20 cellular contexts compared by ENCODE assay signal in genomic region chr16:85646976-85647375, GRCh38. TPM values are rescaled to one million over a fixed set of nuclear protein-coding genes. Genes with fewer than 3 reads are reported as not detected.
DNase-seq lines count a peak whose midpoint lies in the region; ATAC-seq, FAIRE-seq and TF ChIP-seq lines count a peak whose summit lies in the region.
"Had no signal": no experiment of that assay in that cellular context is flagged by ENCODE, and none has a peak within 500 bp of the region (broad histone marks: within the 10 kb centered on the region; RNA-seq: fewer than 3 reads in every experiment).

No MANE protein-coding gene starts in this region.

- no peaks in the 10 kb centered on the region for H3K27me3 Mint-ChIP-seq in central memory CD8-positive, alpha-beta T cell
- no peaks in the 10 kb centered on the region for H3K27me3 Mint-ChIP-seq in activated T-helper 17 cell treated with anti-CD3 and anti-CD28 coated beads, Interleukin-2, amount 50 U/mL, for 72 hours
- no peaks in the 10 kb centered on the region for H3K27me3 Mint-ChIP-seq in activated CD4-positive, alpha-beta T cell treated with anti-CD3 and anti-CD28 coated beads, Interleukin-2, amount 10 ng/mL, durations not matched to agents 7 days and 5 days
- H3K27me3 Mint-ChIP-seq: CD4-positive, CD25-positive, alpha-beta regulatory T cell; CD8-positive, alpha-beta memory T cell had no signal

- H3K27ac Mint-ChIP-seq in central memory CD8-positive, alpha-beta T cell (ENCODE audit: low read depth): peak overlapping the region; percentile 69
- no peak overlapping the region for H3K27ac Mint-ChIP-seq in activated T-helper 17 cell treated with anti-CD3 and anti-CD28 coated beads, Interleukin-2, amount 50 U/mL, for 72 hours
- H3K27ac Mint-ChIP-seq in activated CD4-positive, alpha-beta T cell treated with anti-CD3 and anti-CD28 coated beads, Interleukin-2, amount 10 ng/mL, durations not matched to agents 7 days and 5 days: no peak overlapping the region
- H3K27ac Mint-ChIP-seq: CD4-positive, CD25-positive, alpha-beta regulatory T cell; CD8-positive, alpha-beta memory T cell had no signal

- H2AK5ac ChIP-seq in trophoblast cell (ENCODE audit: low read length): no peak overlapping the region

- H2AFZ ChIP-seq in HepG2 (ENCODE audit: low read length) (no peak overlapping the region), trophoblast cell (ENCODE audit: insufficient read depth, low read length, poor library complexity) (no peak overlapping the region)

- H4K20me1 ChIP-seq in HepG2 (ENCODE audit: insufficient read depth, low read length): peaks cover 82% of the 10 kb centered on the region

- H3K79me1 ChIP-seq in trophoblast cell (ENCODE audit: low read length): peaks cover 9% of the 10 kb centered on the region

- H3K9ac ChIP-seq in HepG2 (ENCODE audit: insufficient read depth, low read depth, low read length) (no peak overlapping the region), NT2/D1 (ENCODE audit: insufficient read length, low read depth) (peak overlapping the region; percentile 3), trophoblast cell (ENCODE audit: low read length) (no peak overlapping the region)

- peaks cover 5% of the 10 kb centered on the region for H3K36me3 Mint-ChIP-seq in central memory CD8-positive, alpha-beta T cell (ENCODE audit: insufficient read depth)
- no peaks in the 10 kb centered on the region for H3K36me3 Mint-ChIP-seq in activated T-helper 17 cell treated with anti-CD3 and anti-CD28 coated beads, Interleukin-2, amount 50 U/mL, for 72 hours (ENCODE audit: low read depth)
- H3K36me3 Mint-ChIP-seq in activated CD4-positive, alpha-beta T cell treated with anti-CD3 and anti-CD28 coated beads, Interleukin-2, amount 10 ng/mL, durations not matched to agents 7 days and 5 days (ENCODE audit: low read depth): no peaks in the 10 kb centered on the region
- H3K36me3 Mint-ChIP-seq: CD4-positive, CD25-positive, alpha-beta regulatory T cell had no signal

- no peak overlapping the region for H2BK120ac ChIP-seq in trophoblast cell (ENCODE audit: insufficient read depth, low read length, poor library complexity)

- no peak overlapping the region for H3K27ac ChIP-seq in HepG2 (ENCODE audit: extremely low read length, insufficient read depth, low read length)
- no peak overlapping the region for H3K27ac ChIP-seq in right lobe of liver
- H3K27ac ChIP-seq in trophoblast cell (ENCODE audit: low read depth, low read length): no peak overlapping the region
- H3K27ac ChIP-seq: 22Rv1, A549 had no signal

- no peak for TF ChIP-seq EP300 in HepG2 (IDR thresholded peaks at IDR 0.05; ENCODE audit: low read depth in 2 of 2, low read length in 2 of 2)
- no peak for TF ChIP-seq EP300 in HepG2 (CRISPR knock-in tag; IDR thresholded peaks at IDR 0.05; ENCODE audit: borderline replicate concordance)

- ATAC-seq in HepG2 (no peak), right lobe of liver (no peak)
- ATAC-seq in central memory CD8-positive, alpha-beta T cell (replicated peaks; ENCODE audit: extremely low read depth, poor library complexity, severe bottlenecking): no peak
- ATAC-seq in activated T-helper 17 cell treated with anti-CD3 and anti-CD28 coated beads, Interleukin-2, amount 50 U/mL, for 72 hours (replicated peaks): no peak

- no TSS peak for BruUV-seq in HepG2 (replicated peaks; lab: Mats Ljungman, UMichigan)

- TF ChIP-seq RAD21 in HepG2 (CRISPR knock-in tag; IDR thresholded peaks at IDR 0.05): no peak

- H3K23ac ChIP-seq in trophoblast cell (ENCODE audit: low read length): no peak overlapping the region

- TF ChIP-seq POLR2A in HepG2 (IDR thresholded peaks at IDR 0.05; ENCODE audit: insufficient read depth in 1 of 2, low read depth in 2 of 2, low read length in 2 of 2) (no peak), right lobe of liver (IDR thresholded peaks at IDR 0.05) (no peak)

- H2BK12ac ChIP-seq in trophoblast cell (ENCODE audit: low read length): no peak overlapping the region

- FAIRE-seq in HepG2 (lab: Jason Lieb, UNC): no peak
- FAIRE-seq: A549, G401.6, GM12891, GM19239 had no signal

- peak overlapping the region; percentile 32 for H3K18ac ChIP-seq in trophoblast cell (ENCODE audit: low read length)

- no peak overlapping the region for H4K91ac ChIP-seq in trophoblast cell (ENCODE audit: low read depth, low read length)

- H3K9me3 ChIP-seq in HepG2 (ENCODE audit: low read length) (no peaks in the 10 kb centered on the region), right lobe of liver (no peaks in the 10 kb centered on the region), NT2/D1 (ENCODE audit: insufficient read depth, low read length) (no peaks in the 10 kb centered on the region), trophoblast cell (ENCODE audit: insufficient read depth, low read depth, low read length) (no peaks in the 10 kb centered on the region)
- H3K9me3 ChIP-seq: A549, HAP-1 had no signal

- no peak overlapping the region for H4K8ac ChIP-seq in trophoblast cell (ENCODE audit: low read depth, low read length)

- peaks cover 33% of the 10 kb centered on the region for H3K79me2 ChIP-seq in HepG2 (ENCODE audit: insufficient read depth, low read length)
- H3K79me2 ChIP-seq in trophoblast cell (ENCODE audit: control insufficient read depth, insufficient read depth, low read length, poor library complexity): peaks cover 13% of the 10 kb centered on the region

- in situ Hi-C loops in HepG2 (cut with HindIII; ENCODE audit: extremely low pct_ligation_motif_present, low pct_unique_long_range_greater_than_20kb): no loop called here

- peaks cover 30% of the 10 kb centered on the region for H3K4me1 Mint-ChIP-seq in central memory CD8-positive, alpha-beta T cell
- H3K4me1 Mint-ChIP-seq in activated T-helper 17 cell treated with anti-CD3 and anti-CD28 coated beads, Interleukin-2, amount 50 U/mL, for 72 hours: peaks cover 6% of the 10 kb centered on the region
- peaks cover 14% of the 10 kb centered on the region for H3K4me1 Mint-ChIP-seq in activated CD4-positive, alpha-beta T cell treated with anti-CD3 and anti-CD28 coated beads, Interleukin-2, amount 10 ng/mL, durations not matched to agents 7 days and 5 days

- DNase-seq in HepG2 (ENCODE audit: low spot score): no peak
- DNase-seq in right lobe of liver: no peak
- no peak for DNase-seq in NT2/D1 (ENCODE audit: low read depth, low spot score)
- no peak for DNase-seq in central memory CD8-positive, alpha-beta T cell (ENCODE audit: low spot score in 2 of 2)
- no peak for DNase-seq in trophoblast cell
- DNase-seq in NCI-H2081 treated with DMSO at 0.1 percent for 48 hours (lab: John Stamatoyannopoulos, UW): no peak
- no peak for DNase-seq in activated CD4-positive, alpha-beta T cell treated with anti-CD3 and anti-CD28 coated beads, Interleukin-2, amount 10 ng/mL, durations not matched to agents 7 days and 5 days
- DNase-seq: AML-193; CD4-positive, CD25-positive, alpha-beta regulatory T cell; CD8-positive, alpha-beta memory T cell; COR-L47; DMS 273 treated with DMSO at 0.1 percent for 48 hours; IMR-90 had no signal

- POLR2A ChIA-PET in HepG2 (lab: Yijun Ruan, JAX): no interaction called here
- POLR2A ChIA-PET in activated CD4-positive, alpha-beta T cell treated with anti-CD3 and anti-CD28 coated beads, Interleukin-2, amount 10 ng/mL, durations not matched to agents 7 days and 5 days (lab: Charles Lee): no interaction called here

- peak overlapping the region; percentile 44 for H3K4ac ChIP-seq in trophoblast cell (ENCODE audit: low read depth, low read length)

- 95% methylated on average over 13 of the region's 15 CpGs for WGBS in HepG2 (ENCODE audit: low lambda C conversion rate)
- WGBS in right lobe of liver (ENCODE audit: insufficient coverage, low coverage, low lambda C conversion rate, missing lambda C conversion rate): 88% methylated on average over 7 of the region's 15 CpGs
- no CpG with 5 or more reads among the region's 15 CpGs for WGBS in trophoblast cell (ENCODE audit: extremely low coverage, insufficient coverage, insufficient read length)

- no peaks in the 10 kb centered on the region for H3K9me3 Mint-ChIP-seq in central memory CD8-positive, alpha-beta T cell
- no peaks in the 10 kb centered on the region for H3K9me3 Mint-ChIP-seq in activated T-helper 17 cell treated with anti-CD3 and anti-CD28 coated beads, Interleukin-2, amount 50 U/mL, for 72 hours
- no peaks in the 10 kb centered on the region for H3K9me3 Mint-ChIP-seq in activated CD4-positive, alpha-beta T cell treated with anti-CD3 and anti-CD28 coated beads, Interleukin-2, amount 10 ng/mL, durations not matched to agents 7 days and 5 days
- H3K9me3 Mint-ChIP-seq: CD8-positive, alpha-beta memory T cell had no signal

- no peak overlapping the region for H3K4me3 Mint-ChIP-seq in central memory CD8-positive, alpha-beta T cell
- H3K4me3 Mint-ChIP-seq in activated T-helper 17 cell treated with anti-CD3 and anti-CD28 coated beads, Interleukin-2, amount 50 U/mL, for 72 hours: no peak overlapping the region
- no peak overlapping the region for H3K4me3 Mint-ChIP-seq in activated CD4-positive, alpha-beta T cell treated with anti-CD3 and anti-CD28 coated beads, Interleukin-2, amount 10 ng/mL, durations not matched to agents 7 days and 5 days

- H4K12ac ChIP-seq in trophoblast cell (ENCODE audit: low read depth, low read length): no peak overlapping the region

- no peak overlapping the region for H2BK5ac ChIP-seq in trophoblast cell (ENCODE audit: low read depth, low read length, poor library complexity)

- H3K4me2 ChIP-seq in HepG2 (ENCODE audit: low read depth, low read length): no peak overlapping the region
- H3K4me2 ChIP-seq in trophoblast cell (ENCODE audit: low read length): no peak overlapping the region
- H3K4me2 ChIP-seq: A549 had no signal

- H3K14ac ChIP-seq in trophoblast cell (ENCODE audit: low read length): no peak overlapping the region

- CTCF ChIA-PET in HepG2 (lab: Yijun Ruan, JAX; ENCODE audit: low intra/inter-chr PET ratio, low total read pairs): no interaction called here
- CTCF ChIA-PET in activated CD4-positive, alpha-beta T cell treated with anti-CD3 and anti-CD28 coated beads, Interleukin-2, amount 10 ng/mL, durations not matched to agents 7 days and 5 days (lab: Charles Lee): no interaction called here

- intact Hi-C loops in HepG2 (cut with micrococcal nuclease; ENCODE audit: unreplicated experiment) (no loop called here), right lobe of liver (cut with DNase I) (no loop called here)

- peaks cover 40% of the 10 kb centered on the region for H3K4me1 ChIP-seq in HepG2 (ENCODE audit: insufficient read depth, low read length)
- H3K4me1 ChIP-seq in right lobe of liver: peaks cover 0 to 21% (median 5%) of the 10 kb centered on the region in 4 donors
- H3K4me1 ChIP-seq in NT2/D1 (ENCODE audit: insufficient read depth, insufficient read length): peaks cover 14% of the 10 kb centered on the region
- peaks cover 26 to 29% of the 10 kb centered on the region in 2 experiments for H3K4me1 ChIP-seq in trophoblast cell (ENCODE audit: control insufficient read depth in 1 of 2, insufficient read depth in 2 of 2, low read length in 2 of 2)
- H3K4me1 ChIP-seq: HAP-1 had no signal

- H3K4me3 ChIP-seq in HepG2 (replicated peaks in 1 of 3; ENCODE audit: insufficient read depth in 1 of 3, low read depth in 2 of 3, low read length in 3 of 3) (no peak overlapping the region), right lobe of liver (no peak overlapping the region), NT2/D1 (ENCODE audit: insufficient read length, low read depth) (no peak overlapping the region), trophoblast cell (ENCODE audit: low read depth, low read length) (no peak overlapping the region)
- H3K4me3 ChIP-seq: A549, HAP-1 had no signal

- H3K27me3 ChIP-seq in HepG2 (ENCODE audit: control insufficient read depth in 1 of 2, insufficient read depth in 2 of 2, low read length in 2 of 2) (no peaks in the 10 kb centered on the region), right lobe of liver (no peaks in the 10 kb centered on the region), NT2/D1 (ENCODE audit: insufficient read depth, insufficient read length) (no peaks in the 10 kb centered on the region), trophoblast cell (ENCODE audit: insufficient read depth, low read length) (no peaks in the 10 kb centered on the region)

- H3K36me3 ChIP-seq in HepG2 (replicated peaks in 1 of 2; ENCODE audit: control insufficient read depth in 1 of 2, insufficient read depth in 2 of 2, low read length in 2 of 2) (peaks cover 37 to 43% of the 10 kb centered on the region in 2 experiments; a peak in 4 of 5 replicates), right lobe of liver (peaks cover 0 to 15% (median 0%) of the 10 kb centered on the region in 4 donors), NT2/D1 (ENCODE audit: insufficient read depth, insufficient read length, low read length) (peaks cover 33% of the 10 kb centered on the region), trophoblast cell (ENCODE audit: control insufficient read depth in 1 of 2, insufficient read depth in 2 of 2, low read length in 2 of 2) (peaks cover 24 to 44% of the 10 kb centered on the region in 2 experiments)

- TF ChIP-seq CTCF in HepG2 (CRISPR knock-in tag; IDR thresholded peaks at IDR 0.05) (no peak), right lobe of liver (IDR thresholded peaks at IDR 0.05) (no peak)

RNA-seq across cellular contexts. Expression of gene GSE1, which starts 33.9 kb away (rescaled TPM):
- total RNA-seq in HepG2 (2016; rRNA removed; fragmentation: Illumina TruSeq; extraction: Trizol) (16.1 and 19.5 TPM in 2 replicates), right lobe of liver (10 to 100 TPM; 30.0 to 48.0 (median 38.8) TPM)
- total RNA-seq in HepG2 (2016; cell fraction: cytosol; rRNA removed; fragmentation: Illumina TruSeq; extraction: Trizol; ENCODE audit: low read depth): 13.0 and 16.7 TPM in 2 replicates
- 15.4 and 17.4 TPM in 2 replicates for total RNA-seq in HepG2 (2016; cell fraction: insoluble cytoplasmic fraction; rRNA removed; fragmentation: Illumina TruSeq; extraction: Trizol)
- 18.2 and 21.4 TPM in 2 replicates for total RNA-seq in HepG2 (2016; cell fraction: membrane; rRNA removed; fragmentation: Illumina TruSeq; extraction: Trizol)
- 31.6 and 33.0 TPM in 2 replicates for total RNA-seq in HepG2 (2016; cell fraction: nucleus; rRNA removed; fragmentation: Illumina TruSeq; extraction: Trizol)
- polyA plus RNA-seq in HepG2 (2011; rRNA removed): 31.2 and 37.7 TPM in 2 replicates
- 20.9 and 26.7 TPM in 2 replicates for polyA plus RNA-seq in HepG2 (2011; cell fraction: cytosol; rRNA removed)
- polyA plus RNA-seq in HepG2 (2011; cell fraction: nucleus; rRNA removed): 132 and 135 TPM in 2 replicates
- 43.5 and 43.7 TPM in 2 replicates for polyA plus RNA-seq in HepG2 (2012)
- 1.4 and 1.7 TPM in 2 replicates for polyA plus RNA-seq in HepG2 (2016; cell fraction: cytosol; fragmentation: Illumina TruSeq; extraction: Trizol; ENCODE audit: low read depth)
- 22.8 and 30.2 TPM in 2 replicates for polyA plus RNA-seq in HepG2 (2016; cell fraction: insoluble cytoplasmic fraction; fragmentation: Illumina TruSeq; extraction: Trizol; ENCODE audit: low read depth)
- polyA plus RNA-seq in HepG2 (2016; cell fraction: membrane; fragmentation: Illumina TruSeq; extraction: Trizol; ENCODE audit: low read depth): 4.4 and 5.4 TPM in 2 replicates
- 70.9 and 78.3 TPM in 2 replicates for polyA plus RNA-seq in HepG2 (2016; cell fraction: nucleus; fragmentation: Illumina TruSeq; extraction: Trizol; ENCODE audit: insufficient read depth, low read depth)
- polyA minus RNA-seq in HepG2 (2011; rRNA and poly(A)+ RNA removed; ENCODE audit: low replicate concordance): 24.8 and 50.4 TPM in 2 replicates
- polyA minus RNA-seq in HepG2 (2011; cell fraction: cytosol; rRNA and poly(A)+ RNA removed): 36.3 and 45.8 TPM in 2 replicates
- 83.8 and 96.8 TPM in 2 replicates for polyA minus RNA-seq in HepG2 (2011; cell fraction: nucleus; rRNA and poly(A)+ RNA removed)
- 175 and 188 TPM in 2 replicates for polyA plus RNA-seq in trophoblast cell (2013)
- 10 to 100 TPM; 12.1 to 17.4 TPM for total RNA-seq in activated T-helper 17 cell treated with anti-CD3 and anti-CD28 coated beads, Interleukin-2, amount 50 U/mL, for 72 hours
- total RNA-seq in activated CD4-positive, alpha-beta T cell treated with anti-CD3 and anti-CD28 coated beads, Interleukin-2, amount 10 ng/mL, durations not matched to agents 7 days and 5 days: 10 to 100 TPM; 25.7 to 27.3 TPM

RNA-seq across cellular contexts. Expression of gene GINS2, which starts 41.8 kb away (rescaled TPM):
- 48.3 and 61.7 TPM in 2 replicates for total RNA-seq in HepG2 (2016; rRNA removed; fragmentation: Illumina TruSeq; extraction: Trizol)
- total RNA-seq in HepG2 (2016; cell fraction: cytosol; rRNA removed; fragmentation: Illumina TruSeq; extraction: Trizol; ENCODE audit: low read depth): 23.8 and 27.0 TPM in 2 replicates
- total RNA-seq in HepG2 (2016; cell fraction: insoluble cytoplasmic fraction; rRNA removed; fragmentation: Illumina TruSeq; extraction: Trizol): 48.0 and 66.5 TPM in 2 replicates
- total RNA-seq in HepG2 (2016; cell fraction: membrane; rRNA removed; fragmentation: Illumina TruSeq; extraction: Trizol): 37.7 and 42.3 TPM in 2 replicates
- 23.1 and 24.3 TPM in 2 replicates for total RNA-seq in HepG2 (2016; cell fraction: nucleus; rRNA removed; fragmentation: Illumina TruSeq; extraction: Trizol)
- polyA plus RNA-seq in HepG2 (2011; rRNA removed): 7.7 and 10.6 TPM in 2 replicates
- 8.9 and 11.0 TPM in 2 replicates for polyA plus RNA-seq in HepG2 (2011; cell fraction: cytosol; rRNA removed)
- 3.9 and 4.5 TPM in 2 replicates for polyA plus RNA-seq in HepG2 (2011; cell fraction: nucleus; rRNA removed)
- polyA plus RNA-seq in HepG2 (2012): 5.7 and 16.9 TPM in 2 replicates
- 28.1 and 34.5 TPM in 2 replicates for polyA plus RNA-seq in HepG2 (2016; cell fraction: cytosol; fragmentation: Illumina TruSeq; extraction: Trizol; ENCODE audit: low read depth)
- polyA plus RNA-seq in HepG2 (2016; cell fraction: insoluble cytoplasmic fraction; fragmentation: Illumina TruSeq; extraction: Trizol; ENCODE audit: low read depth): 76.0 and 95.5 TPM in 2 replicates
- polyA plus RNA-seq in HepG2 (2016; cell fraction: membrane; fragmentation: Illumina TruSeq; extraction: Trizol; ENCODE audit: low read depth): 36.4 and 39.0 TPM in 2 replicates
- 38.9 and 39.5 TPM in 2 replicates for polyA plus RNA-seq in HepG2 (2016; cell fraction: nucleus; fragmentation: Illumina TruSeq; extraction: Trizol; ENCODE audit: insufficient read depth, low read depth)
- polyA minus RNA-seq in HepG2 (2011; rRNA and poly(A)+ RNA removed; ENCODE audit: low replicate concordance): 7.2 and 33.6 TPM in 2 replicates
- polyA minus RNA-seq in HepG2 (2011; cell fraction: cytosol; rRNA and poly(A)+ RNA removed): 3.9 and 4.1 TPM in 2 replicates
- 4.7 and 6.2 TPM in 2 replicates for polyA minus RNA-seq in HepG2 (2011; cell fraction: nucleus; rRNA and poly(A)+ RNA removed)
- total RNA-seq in right lobe of liver: 1 to 10 TPM in 4 of 6 experiments, under 1 TPM in 2; 0.49 to 4.7 (median 1.3) TPM
- polyA plus RNA-seq in trophoblast cell (2013): 11.3 and 12.4 TPM in 2 replicates
- total RNA-seq in activated T-helper 17 cell treated with anti-CD3 and anti-CD28 coated beads, Interleukin-2, amount 50 U/mL, for 72 hours: 10 to 100 TPM; 39.1 to 64.2 TPM
- 10 to 100 TPM; 49.3 to 50.0 TPM for total RNA-seq in activated CD4-positive, alpha-beta T cell treated with anti-CD3 and anti-CD28 coated beads, Interleukin-2, amount 10 ng/mL, durations not matched to agents 7 days and 5 days

Comparison
In these comparisons a context has a peak if more than half of its experiments do, and no peak if none do; other contexts are left out.
1. RNA of gene GINS2, which starts 41.8 kb away (total RNA-seq): 39.1 to 64.2 TPM in activated T-helper 17 cell treated with anti-CD3 and anti-CD28 coated beads, Interleukin-2, amount 50 U/mL, for 72 hours, 49.3 to 50.0 TPM in activated CD4-positive, alpha-beta T cell treated with anti-CD3 and anti-CD28 coated beads, Interleukin-2, amount 10 ng/mL, durations not matched to agents 7 days and 5 days and 23.1 to 66.5 TPM in HepG2; 0.49 to 4.7 TPM in right lobe of liver; every median in the first group is over 4 times any median in the second.